Comparison of ENCODE assay signal across 2 cellular contexts in the genomic region with DNA sequence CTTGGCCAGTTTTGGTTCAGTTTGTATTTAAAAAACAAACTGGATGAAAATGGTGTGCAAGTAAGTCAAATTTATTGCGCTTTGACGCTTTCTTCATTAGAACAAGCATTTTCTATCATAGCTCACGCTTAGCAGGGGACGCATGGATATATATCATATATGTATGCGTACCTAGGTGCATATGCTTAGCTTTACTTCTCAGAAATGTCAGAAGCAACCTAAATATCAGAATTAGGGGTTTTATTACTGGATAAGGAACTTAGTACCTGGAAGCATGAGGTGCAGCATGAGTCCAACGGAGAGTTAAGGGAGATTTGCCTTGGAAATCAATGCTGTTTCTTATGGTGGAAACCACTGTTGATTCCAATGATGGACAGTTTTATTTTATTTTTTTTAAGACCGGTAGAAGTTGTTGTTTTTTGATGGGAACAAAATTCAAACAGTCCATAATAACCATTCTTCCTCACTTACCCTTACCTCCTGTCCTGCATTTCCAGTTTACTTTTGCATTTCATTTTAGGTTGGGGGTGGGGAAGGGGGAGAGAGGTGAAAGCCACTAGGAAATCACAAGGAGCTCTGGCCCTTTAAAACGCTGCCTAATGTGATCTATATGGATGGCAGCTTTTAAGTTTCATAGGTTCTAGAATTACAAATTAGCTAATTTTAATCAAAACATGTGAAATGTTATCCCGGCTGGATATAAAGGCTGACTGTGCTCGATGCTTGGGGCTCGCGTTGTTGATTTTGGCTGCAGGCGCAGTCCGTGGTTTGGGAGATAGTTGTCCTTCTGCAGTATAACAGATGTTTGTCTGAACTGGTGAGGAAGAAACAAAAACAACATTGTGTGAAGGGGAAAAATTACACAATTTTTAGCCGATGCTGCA.
TF ChIP-seq lines count a peak whose summit lies in the region.

No MANE protein-coding gene starts in this region.

TF ChIP-seq in SK-N-SH, 30 proteins besides CTCF, POLR2A, EP300 and RAD21 (continued from another document):
- TF ChIP-seq, protein P1, sequence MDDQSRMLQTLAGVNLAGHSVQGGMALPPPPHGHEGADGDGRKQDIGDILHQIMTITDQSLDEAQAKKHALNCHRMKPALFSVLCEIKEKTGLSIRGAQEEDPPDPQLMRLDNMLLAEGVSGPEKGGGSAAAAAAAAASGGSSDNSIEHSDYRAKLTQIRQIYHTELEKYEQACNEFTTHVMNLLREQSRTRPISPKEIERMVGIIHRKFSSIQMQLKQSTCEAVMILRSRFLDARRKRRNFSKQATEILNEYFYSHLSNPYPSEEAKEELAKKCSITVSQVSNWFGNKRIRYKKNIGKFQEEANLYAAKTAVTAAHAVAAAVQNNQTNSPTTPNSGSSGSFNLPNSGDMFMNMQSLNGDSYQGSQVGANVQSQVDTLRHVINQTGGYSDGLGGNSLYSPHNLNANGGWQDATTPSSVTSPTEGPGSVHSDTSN (IDR thresholded peaks at IDR 0.05), result no peak
- TF ChIP-seq ELF1 (IDR thresholded peaks at IDR 0.05) (no peak), TCF12 (IDR thresholded peaks at IDR 0.05) (peak; percentile 64), CHD2 (IDR thresholded peaks at IDR 0.05; ENCODE audit: low read length, partially characterized antibody) (peak; percentile 42)

TF ChIP-seq in SK-N-SH treated with all-trans-retinoic acid at 6 μM for 48 hours, 23 proteins besides CTCF, POLR2A, EP300 and RAD21 (continued from another document):
- TF ChIP-seq BACH2 (CRISPR knock-in tag; IDR thresholded peaks at IDR 0.05; ENCODE audit: borderline replicate concordance), result no peak
